15 cellular contexts compared by ENCODE assay signal in the genomic region with DNA sequence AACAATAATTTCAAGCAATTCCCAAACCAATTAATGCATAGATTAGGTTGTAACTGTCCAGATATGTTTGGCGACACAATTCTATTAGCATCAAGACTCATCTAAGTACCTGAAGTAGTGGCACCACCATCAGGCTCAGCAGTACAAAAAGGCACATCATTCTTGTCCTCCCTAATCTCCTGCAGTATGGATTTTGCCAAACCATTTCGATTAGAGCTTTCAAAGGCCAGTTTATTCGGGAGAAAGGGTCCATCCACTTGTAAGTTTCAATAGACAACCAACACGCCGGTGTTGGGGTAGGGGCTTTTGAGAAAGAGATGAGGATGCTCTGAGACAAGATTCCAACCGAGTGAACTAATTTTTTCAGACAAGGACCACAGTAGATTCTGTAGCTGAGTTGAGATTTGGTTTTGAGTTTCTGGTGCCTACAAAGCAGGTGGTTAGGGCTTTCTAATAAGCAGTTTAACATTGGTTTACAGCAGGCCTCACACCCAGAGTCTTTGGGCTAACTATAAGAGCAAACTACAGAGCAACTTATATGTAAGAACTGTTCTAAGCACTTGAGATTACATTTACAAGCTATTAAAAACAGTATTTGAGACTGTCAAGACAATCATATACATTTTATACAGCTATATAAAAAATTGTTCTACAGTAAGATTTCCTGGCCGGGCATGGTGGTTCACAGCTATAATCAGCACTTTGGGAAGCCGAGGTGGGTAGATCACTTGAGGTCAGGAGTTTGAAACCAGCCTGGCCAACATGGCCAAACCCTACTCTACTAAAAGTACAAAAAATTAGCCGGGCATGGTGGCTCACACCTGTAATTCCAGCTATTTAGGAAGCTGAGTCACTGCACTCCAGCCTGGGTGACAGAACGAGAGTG. TPM values are rescaled to one million over a fixed set of nuclear protein-coding genes. Genes with fewer than 3 reads are reported as not detected.
A peak's percentile ranks its signal among the peaks of the same experiment; 100 is the strongest.
DNase-seq lines count a peak whose midpoint lies in the region; ATAC-seq and TF ChIP-seq lines count a peak whose summit lies in the region.
"Had no signal": no experiment of that assay in that cellular context is flagged by ENCODE, and none has a peak within 500 bp of the region (broad histone marks: within the 10 kb centered on the region; RNA-seq: fewer than 3 reads in every experiment).

No MANE protein-coding gene starts in this region.

- peaks cover 4% of the 10 kb centered on the region for H3K27me3 Mint-ChIP-seq in activated naive CD8-positive, alpha-beta T cell treated with anti-CD3 and anti-CD28 coated beads for 36 hours
- H3K27me3 Mint-ChIP-seq: activated naive CD4-positive, alpha-beta T cell treated with anti-CD3 and anti-CD28 coated beads, Interleukin-2, amount 10 ng/mL, durations not matched to agents 7 days and 5 days had no signal

- H3K36me3 ChIP-seq in cardiac muscle cell (peaks cover 26% of the 10 kb centered on the region), right atrium auricular region (peaks cover 30% of the 10 kb centered on the region), Loucy (ENCODE audit: insufficient read depth, low read length) (peaks cover 35% of the 10 kb centered on the region)

- peak overlapping the region; percentile 8 for H3K27ac ChIP-seq in cardiac muscle cell
- H3K27ac ChIP-seq in right atrium auricular region, result no peak overlapping the region

- H3K4me3 Mint-ChIP-seq in activated naive CD8-positive, alpha-beta T cell treated with anti-CD3 and anti-CD28 coated beads for 36 hours, result peak overlapping the region; percentile 35
- H3K4me3 Mint-ChIP-seq: activated naive CD4-positive, alpha-beta T cell treated with anti-CD3 and anti-CD28 coated beads, Interleukin-2, amount 10 ng/mL, durations not matched to agents 7 days and 5 days; T-helper 2 cell treated with Interferon-gamma antibody and Interleukin-4, amounts not matched to agents 5 μg/mL and 100 μg/mL, for 36 hours had no signal

- H3K4me2 ChIP-seq in Loucy (ENCODE audit: low read depth, low read length, poor library complexity, severe bottlenecking), result peak overlapping the region; percentile 96

- peaks cover 8% of the 10 kb centered on the region for H3F3A ChIP-seq in Loucy (ENCODE audit: low read depth)

- no peak for ATAC-seq in GM21737 (IDR thresholded peaks at IDR 0.05; ENCODE audit: unreplicated experiment)

- H3K27me3 ChIP-seq in cardiac muscle cell, result no peaks in the 10 kb centered on the region
- no peaks in the 10 kb centered on the region for H3K27me3 ChIP-seq in right atrium auricular region
- no peaks in the 10 kb centered on the region for H3K27me3 ChIP-seq in Loucy (ENCODE audit: insufficient read depth, low read length, poor library complexity, severe bottlenecking)

- H2AFZ ChIP-seq in Loucy (ENCODE audit: low read length), result no peak overlapping the region

- no peaks in the 10 kb centered on the region for H3K9me3 ChIP-seq in cardiac muscle cell (ENCODE audit: low read depth)
- no peaks in the 10 kb centered on the region for H3K9me3 ChIP-seq in right atrium auricular region
- no peaks in the 10 kb centered on the region for H3K9me3 ChIP-seq in Loucy (ENCODE audit: insufficient read depth, low read depth, low read length)

- DNase-seq in cardiac muscle cell (ENCODE audit: low read depth in 1 of 2, low spot score in 1 of 2) (no peak), right atrium auricular region (ENCODE audit: low spot score) (no peak), dermis blood vessel endothelial cell (no peak), activated gamma-delta T cell (lab: John Stamatoyannopoulos, UW) (no peak)
- no peak for DNase-seq in activated naive CD8-positive, alpha-beta T cell treated with anti-CD3 and anti-CD28 coated beads for 36 hours
- peak; percentile 31 for DNase-seq in stimulated activated CD8-positive, alpha-beta memory T cell treated with anti-CD3 and anti-CD28 coated beads, Interleukin-4, amount 100 ng/mL, for 48 hours
- DNase-seq: activated naive CD4-positive, alpha-beta T cell treated with anti-CD3 and anti-CD28 coated beads, Interleukin-2, amount 10 ng/mL, durations not matched to agents 7 days and 5 days; caudate nucleus; islet precursor cell; NCI-H1105; NCI-H345; OCI-M1 had no signal

- H3K79me2 ChIP-seq in Loucy (ENCODE audit: insufficient read depth, low read length), result peaks cover 42% of the 10 kb centered on the region

- H3K4me3 ChIP-seq in cardiac muscle cell (no peak overlapping the region), right atrium auricular region (no peak overlapping the region), Loucy (ENCODE audit: low read length, poor library complexity, severe bottlenecking) (no peak overlapping the region)

- no peaks in the 10 kb centered on the region for H3K9me3 Mint-ChIP-seq in activated naive CD8-positive, alpha-beta T cell treated with anti-CD3 and anti-CD28 coated beads for 36 hours
- H3K9me3 Mint-ChIP-seq: activated naive CD4-positive, alpha-beta T cell treated with anti-CD3 and anti-CD28 coated beads, Interleukin-2, amount 10 ng/mL, durations not matched to agents 7 days and 5 days; T-helper 2 cell treated with Interferon-gamma antibody and Interleukin-4, amounts not matched to agents 5 μg/mL and 100 μg/mL, for 36 hours had no signal

- TF ChIP-seq CTCF in cardiac muscle cell (IDR thresholded peaks at IDR 0.05; ENCODE audit: low read depth, low read length) (no peak), right atrium auricular region (IDR thresholded peaks at IDR 0.05) (no peak), Loucy (conservative IDR thresholded peaks at IDR 0.05; ENCODE audit: low read length) (no peak)

- H3K36me3 Mint-ChIP-seq in activated naive CD8-positive, alpha-beta T cell treated with anti-CD3 and anti-CD28 coated beads for 36 hours, result peaks cover 47% of the 10 kb centered on the region

- H4K20me1 ChIP-seq in Loucy (ENCODE audit: insufficient read depth, low read length, poor library complexity, severe bottlenecking), result peaks cover 31% of the 10 kb centered on the region

- H3K9ac ChIP-seq in Loucy (ENCODE audit: low read depth, low read length, poor library complexity, severe bottlenecking), result no peak overlapping the region

- peaks cover 17% of the 10 kb centered on the region for H3K4me1 Mint-ChIP-seq in activated naive CD8-positive, alpha-beta T cell treated with anti-CD3 and anti-CD28 coated beads for 36 hours

- no peaks in the 10 kb centered on the region for H3K9me2 ChIP-seq in Loucy (replicated peaks; ENCODE audit: low read depth, low read length)

- peaks cover 14% of the 10 kb centered on the region for H3K4me1 ChIP-seq in cardiac muscle cell (ENCODE audit: low read depth)
- peaks cover 0 to 19% of the 10 kb centered on the region in 2 donors for H3K4me1 ChIP-seq in right atrium auricular region
- H3K4me1 ChIP-seq in Loucy (ENCODE audit: insufficient read depth, low read length, poor library complexity, severe bottlenecking), result peaks cover 29% of the 10 kb centered on the region

- peak overlapping the region; percentile 55 for H3K27ac Mint-ChIP-seq in activated naive CD8-positive, alpha-beta T cell treated with anti-CD3 and anti-CD28 coated beads for 36 hours
- H3K27ac Mint-ChIP-seq: activated naive CD4-positive, alpha-beta T cell treated with anti-CD3 and anti-CD28 coated beads, Interleukin-2, amount 10 ng/mL, durations not matched to agents 7 days and 5 days; T-helper 2 cell treated with Interferon-gamma antibody and Interleukin-4, amounts not matched to agents 5 μg/mL and 100 μg/mL, for 36 hours had no signal

RNA-seq across cellular contexts. Expression of gene RPL22L1, which starts 4.5 kb away (rescaled TPM):
- total RNA-seq in cardiac muscle cell, result 30.4 and 49.2 TPM in 2 replicates
- 33.2 and 44.5 TPM in 2 replicates for polyA plus RNA-seq in cardiac muscle cell
- 10 to 100 TPM; 22.3 to 51.2 TPM for total RNA-seq in right atrium auricular region
- 100 to 1,000 TPM; 376 to 395 TPM for total RNA-seq in activated naive CD8-positive, alpha-beta T cell treated with anti-CD3 and anti-CD28 coated beads for 36 hours
- total RNA-seq in dermis blood vessel endothelial cell, result 63.3 and 80.7 TPM in 2 replicates

RNA-seq across cellular contexts. Expression of gene EIF5A2, which starts 43.0 kb away (rescaled TPM):
- total RNA-seq in cardiac muscle cell (1.3 and 2.6 TPM in 2 replicates), right atrium auricular region (1 to 10 TPM; 4.2 to 5.0 TPM), dermis blood vessel endothelial cell (4.1 and 6.4 TPM in 2 replicates)
- polyA plus RNA-seq in cardiac muscle cell, result 7.3 and 12.2 TPM in 2 replicates
- 10 to 100 TPM in 1 of 2 experiments, 1 to 10 TPM in 1; 9.6 to 11.2 TPM for total RNA-seq in activated naive CD8-positive, alpha-beta T cell treated with anti-CD3 and anti-CD28 coated beads for 36 hours
